22 cellular contexts compared by ENCODE assay signal in genomic region chr13:75906315-75906714, GRCh38.
"Had no signal": no experiment of that assay in that cellular context is flagged by ENCODE, and none has a peak within 500 bp of the region (broad histone marks: within the 10 kb centered on the region; RNA-seq: fewer than 3 reads in every experiment).

No MANE protein-coding gene starts in this region.

- DNase-seq: activated CD4-positive, alpha-beta T cell treated with anti-CD3 and anti-CD28 coated beads for 1 hour; activated CD4-positive, alpha-beta T cell treated with anti-CD3 and anti-CD28 coated beads, Interleukin-2, amount 50 U/mL, for 48 hours; activated naive CD4-positive, alpha-beta T cell treated with Interleukin-2 at 50 U/mL for 16 hours; activated naive CD8-positive, alpha-beta T cell treated with anti-CD3 and anti-CD28 coated beads, Interleukin-2, amount 10 ng/mL, durations not matched to agents 7 days and 5 days; activated T-cell treated with anti-CD3 and anti-CD28 coated beads, Interleukin-2, amount 50 U/mL, for 1 hour; body of pancreas; gastrocnemius medialis; heart left ventricle; left lung; nephron progenitor cell; nucleus accumbens; posterior cingulate gyrus; retina; stimulated activated CD4-positive, alpha-beta T cell treated with anti-CD3 and anti-CD28 coated beads, Interleukin-12 subunit alpha, Interleukin-12 subunit beta, amount 100 ng/mL, for 4 hours; stimulated activated CD4-positive, alpha-beta T cell treated with anti-CD3 and anti-CD28 coated beads, Interleukin-1b, Interleukin-23, amount 100 ng/mL, for 48 hours; stimulated activated CD8-positive, alpha-beta memory T cell treated with anti-CD3 and anti-CD28 coated beads, Interleukin-4, amount 100 ng/mL, for 48 hours; stimulated activated naive CD8-positive, alpha-beta T cell treated with anti-CD3 and anti-CD28 coated beads, Interleukin-15, Interleukin-2, amounts not matched to agents 100 U/mL and 50 U/mL, for 24 hours; transverse colon had no signal

- H3K9me3 Mint-ChIP-seq: activated naive CD8-positive, alpha-beta T cell treated with anti-CD3 and anti-CD28 coated beads, Interleukin-2, amount 10 ng/mL, durations not matched to agents 7 days and 5 days; activated T-helper 17 cell treated with anti-CD3 and anti-CD28 coated beads, Interleukin-2, amount 50 U/mL, for 72 hours; nephron progenitor cell; T-helper 1 cell treated with Interleukin-12 subunit alpha and Interleukin-12 subunit beta and Interleukin-4 antibody, amounts not matched to agents 30 μg/mL and 1 μg/mL, for 36 hours had no signal

- H3K9me3 ChIP-seq: body of pancreas, gastrocnemius medialis, heart left ventricle, left lung, transverse colon, vagina had no signal

- H3K27ac Mint-ChIP-seq: activated naive CD8-positive, alpha-beta T cell treated with anti-CD3 and anti-CD28 coated beads, Interleukin-2, amount 10 ng/mL, durations not matched to agents 7 days and 5 days; activated T-helper 17 cell treated with anti-CD3 and anti-CD28 coated beads, Interleukin-2, amount 50 U/mL, for 72 hours; T-helper 1 cell treated with Interleukin-12 subunit alpha and Interleukin-12 subunit beta and Interleukin-4 antibody, amounts not matched to agents 30 μg/mL and 1 μg/mL, for 36 hours had no signal

- H3K36me3 ChIP-seq: gastrocnemius medialis, heart left ventricle, left lung, transverse colon, vagina had no signal

- H3K36me3 Mint-ChIP-seq: activated naive CD8-positive, alpha-beta T cell treated with anti-CD3 and anti-CD28 coated beads, Interleukin-2, amount 10 ng/mL, durations not matched to agents 7 days and 5 days had no signal

- ATAC-seq: activated T-helper 17 cell treated with anti-CD3 and anti-CD28 coated beads, Interleukin-2, amount 50 U/mL, for 72 hours; body of pancreas; gastrocnemius medialis; heart left ventricle; stimulated activated naive CD8-positive, alpha-beta T cell treated with anti-CD3 and anti-CD28 coated beads, Interleukin-15, Interleukin-2, amounts not matched to agents 100 U/mL and 50 U/mL, for 24 hours had no signal

- H3K4me1 Mint-ChIP-seq: activated naive CD8-positive, alpha-beta T cell treated with anti-CD3 and anti-CD28 coated beads, Interleukin-2, amount 10 ng/mL, durations not matched to agents 7 days and 5 days; activated T-helper 17 cell treated with anti-CD3 and anti-CD28 coated beads, Interleukin-2, amount 50 U/mL, for 72 hours had no signal

- H3K4me3 Mint-ChIP-seq: activated naive CD8-positive, alpha-beta T cell treated with anti-CD3 and anti-CD28 coated beads, Interleukin-2, amount 10 ng/mL, durations not matched to agents 7 days and 5 days; activated T-helper 17 cell treated with anti-CD3 and anti-CD28 coated beads, Interleukin-2, amount 50 U/mL, for 72 hours; nephron progenitor cell; T-helper 1 cell treated with Interleukin-12 subunit alpha and Interleukin-12 subunit beta and Interleukin-4 antibody, amounts not matched to agents 30 μg/mL and 1 μg/mL, for 36 hours had no signal

- H3K27me3 ChIP-seq: body of pancreas, gastrocnemius medialis, heart left ventricle, left lung, transverse colon, vagina had no signal

- H3K4me3 ChIP-seq: body of pancreas, gastrocnemius medialis, heart left ventricle, left lung, transverse colon, vagina had no signal

- H3K4me1 ChIP-seq: body of pancreas, left lung, transverse colon had no signal

- H3K27ac ChIP-seq: body of pancreas, gastrocnemius medialis, heart left ventricle, left lung, transverse colon, vagina had no signal

- FAIRE-seq: colon had no signal
